In the genomic region with DNA sequence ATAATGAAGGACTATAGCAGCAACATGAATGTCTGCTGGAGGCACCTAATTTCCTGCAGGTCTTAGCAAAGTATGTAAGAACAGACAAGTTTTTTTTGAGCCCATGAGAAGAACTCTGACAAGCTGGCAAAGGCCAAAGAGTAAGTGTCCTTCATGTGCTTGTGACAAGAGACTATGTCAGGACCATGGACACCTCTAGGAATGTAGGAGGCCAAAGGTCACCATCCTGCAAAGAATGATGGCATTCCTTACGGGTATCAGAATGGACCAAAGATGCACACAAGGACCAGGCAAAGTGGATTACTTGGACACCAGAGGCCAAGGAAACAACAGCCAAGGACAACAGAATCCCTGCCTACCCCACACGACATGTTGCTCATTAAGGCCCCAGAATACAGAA, we compare ENCODE assay signal across 13 cellular contexts.
"Had no signal": no experiment of that assay in that cellular context is flagged by ENCODE, and none has a peak within 500 bp of the region (broad histone marks: within the 10 kb centered on the region; RNA-seq: fewer than 3 reads in every experiment).

No MANE protein-coding gene starts in this region.

- H3K27ac ChIP-seq: ascending aorta, gastrocnemius medialis, stomach, testis, upper lobe of left lung had no signal

- H3K36me3 ChIP-seq: ascending aorta, gastrocnemius medialis, heart left ventricle, stomach, upper lobe of left lung had no signal

- H3K9me3 ChIP-seq: ascending aorta, gastrocnemius medialis, stomach, testis, upper lobe of left lung had no signal

- H3K4me3 ChIP-seq: ascending aorta, gastrocnemius medialis, heart left ventricle, stomach, testis, upper lobe of left lung had no signal

- H3K27ac Mint-ChIP-seq: activated CD4-positive, alpha-beta T cell treated with anti-CD3 and anti-CD28 coated beads, Interleukin-2, amount 10 ng/mL, durations not matched to agents 7 days and 5 days; activated naive CD8-positive, alpha-beta T cell treated with anti-CD3 and anti-CD28 coated beads, Interleukin-2, amount 50 U/mL, for 24 hours had no signal

- DNase-seq: activated CD4-positive, alpha-beta T cell treated with anti-CD3 and anti-CD28 coated beads, Interleukin-2, amount 10 ng/mL, durations not matched to agents 7 days and 5 days; activated CD4-positive, CD25-positive, alpha-beta regulatory T cell; activated naive CD8-positive, alpha-beta T cell treated with anti-CD3 and anti-CD28 coated beads, Interleukin-2, amount 50 U/mL, for 24 hours; erythroblast; gastrocnemius medialis; heart left ventricle; left ventricle myocardium superior; stimulated activated CD4-positive, alpha-beta T cell treated with anti-CD3 and anti-CD28 coated beads, Interleukin-2, amount 100 ng/mL, for 24 hours; stomach; SW 1271; testis; upper lobe of left lung had no signal

- ATAC-seq: activated naive CD8-positive, alpha-beta T cell treated with anti-CD3 and anti-CD28 coated beads, Interleukin-2, amount 50 U/mL, for 24 hours; gastrocnemius medialis had no signal

- H3K4me1 Mint-ChIP-seq: activated CD4-positive, alpha-beta T cell treated with anti-CD3 and anti-CD28 coated beads, Interleukin-2, amount 10 ng/mL, durations not matched to agents 7 days and 5 days; activated naive CD8-positive, alpha-beta T cell treated with anti-CD3 and anti-CD28 coated beads, Interleukin-2, amount 50 U/mL, for 24 hours had no signal

- H3K4me1 ChIP-seq: ascending aorta, gastrocnemius medialis, heart left ventricle, testis, upper lobe of left lung had no signal

- H3K27me3 ChIP-seq: ascending aorta, gastrocnemius medialis, heart left ventricle, stomach, testis, upper lobe of left lung had no signal

- H3K9me3 Mint-ChIP-seq: activated naive CD8-positive, alpha-beta T cell treated with anti-CD3 and anti-CD28 coated beads, Interleukin-2, amount 50 U/mL, for 24 hours had no signal

- H3K4me3 Mint-ChIP-seq: activated CD4-positive, alpha-beta T cell treated with anti-CD3 and anti-CD28 coated beads, Interleukin-2, amount 10 ng/mL, durations not matched to agents 7 days and 5 days; activated naive CD8-positive, alpha-beta T cell treated with anti-CD3 and anti-CD28 coated beads, Interleukin-2, amount 50 U/mL, for 24 hours had no signal

- H3K27me3 Mint-ChIP-seq: activated CD4-positive, alpha-beta T cell treated with anti-CD3 and anti-CD28 coated beads, Interleukin-2, amount 10 ng/mL, durations not matched to agents 7 days and 5 days; activated naive CD8-positive, alpha-beta T cell treated with anti-CD3 and anti-CD28 coated beads, Interleukin-2, amount 50 U/mL, for 24 hours had no signal
